In the genomic region with DNA sequence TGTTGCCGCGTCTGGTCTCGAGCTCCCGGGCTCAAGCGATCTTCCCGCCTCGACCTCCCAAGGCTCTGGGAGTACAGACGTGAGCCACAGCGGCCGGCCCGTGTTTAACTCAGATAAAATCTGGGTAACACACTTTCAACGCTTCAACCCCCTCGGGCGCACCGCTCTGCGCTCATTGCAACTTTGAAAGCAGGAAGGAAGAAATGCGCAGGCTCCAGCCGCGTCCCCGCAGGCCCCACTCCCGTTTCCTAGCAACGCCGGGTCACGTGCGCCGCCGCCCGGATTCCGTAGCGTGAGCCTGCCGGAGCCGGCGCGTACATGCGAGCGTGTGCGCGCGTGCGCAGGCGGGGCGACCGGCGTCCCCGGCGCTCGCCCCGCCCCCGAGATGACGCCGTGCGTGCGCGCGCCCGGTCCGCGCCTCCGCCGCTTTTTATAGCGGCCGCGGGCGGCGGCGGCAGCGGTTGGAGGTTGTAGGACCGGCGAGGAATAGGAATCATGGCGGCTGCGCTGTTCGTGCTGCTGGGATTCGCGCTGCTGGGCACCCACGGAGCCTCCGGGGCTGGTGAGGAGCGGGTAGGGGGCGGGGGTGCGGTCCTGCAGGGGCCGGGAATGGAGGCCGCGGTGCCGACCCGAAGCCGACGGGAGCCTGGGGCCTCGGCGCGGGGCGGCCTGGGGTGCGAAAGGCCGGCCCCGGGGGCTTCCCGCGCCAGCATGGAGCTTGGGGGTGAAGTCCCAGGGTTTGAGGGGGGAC, we compare ENCODE assay signal across 8 cellular contexts. TPM values are rescaled to one million over a fixed set of nuclear protein-coding genes. Genes with fewer than 3 reads are reported as not detected.
DNase-seq lines count a peak whose midpoint lies in the region; ATAC-seq and TF ChIP-seq lines count a peak whose summit lies in the region.

A gene (plus strand): TSS at position 457 of the 751 bp plus-strand sequence. CDS start 39 bp downstream, at position 496.

- H3K4me3 ChIP-seq in OCI-LY3 (ENCODE audit: low read length), result peak within 1 kb of the TSS; percentile 93

- H3K27ac Mint-ChIP-seq in endothelial cell (ENCODE audit: unreplicated experiment), result peak within 1 kb of the TSS; percentile 99

- H3K4me2 ChIP-seq in OCI-LY3 (ENCODE audit: low read length), result peak within 1 kb of the TSS; percentile 100

- H3K9me3 ChIP-seq in OCI-LY3 (ENCODE audit: insufficient read depth, low read length), result no peaks in the 10 kb centered on the region

- in situ Hi-C loops in Caki2 (cut with HindIII; ENCODE audit: low pct_unique_long_range_greater_than_20kb, low sequenced_read_pairs), result no loop called here

- peaks cover 5% of the 10 kb centered on the region for H3K36me3 Mint-ChIP-seq in endothelial cell (ENCODE audit: low read depth, unreplicated experiment)

- H3K27me3 Mint-ChIP-seq in endothelial cell (ENCODE audit: unreplicated experiment), result peaks cover 7% of the 10 kb centered on the region

- H4K20me1 ChIP-seq in OCI-LY3 (ENCODE audit: insufficient read depth, low read length), result peaks cover 41% of the 10 kb centered on the region

- H3K9me3 Mint-ChIP-seq in endothelial cell (ENCODE audit: unreplicated experiment), result no peaks in the 10 kb centered on the region

- no peaks in the 10 kb centered on the region for H3K27me3 ChIP-seq in OCI-LY3 (ENCODE audit: low read depth, low read length)

- H3K4me1 ChIP-seq in OCI-LY3 (ENCODE audit: low read length), result peaks cover 17% of the 10 kb centered on the region

- peak within 1 kb of the TSS; percentile 54 for H2AFZ ChIP-seq in OCI-LY3 (ENCODE audit: low read depth, low read length)

- DNase-seq in Caki2 (ENCODE audit: low read depth) (peak; percentile 91), HuH-7 (ENCODE audit: low spot score) (peak; percentile 97), endothelial cell (ENCODE audit: low spot score) (peak; percentile 99), midbrain (lab: John Stamatoyannopoulos, UW) (peak; percentile 98)
- peak; percentile 99 for DNase-seq in activated CD8-positive, alpha-beta memory T cell treated with anti-CD3 and anti-CD28 coated beads, Interleukin-2, amount 50 U/mL, for 48 hours
- peak; percentile 96 to 98 for DNase-seq in stimulated activated CD8-positive, alpha-beta memory T cell treated with anti-CD3 and anti-CD28 coated beads, Interleukin-2, amount 100 ng/mL, for 1 hour (ENCODE audit: low read depth in 2 of 2)

- H3K4me1 Mint-ChIP-seq in endothelial cell (ENCODE audit: unreplicated experiment), result peaks cover 20% of the 10 kb centered on the region

- H3K36me3 ChIP-seq in OCI-LY3 (replicated peaks; ENCODE audit: low read depth, low read length), result peaks cover 17% of the 10 kb centered on the region

- peak; percentile 73 for ATAC-seq in GM21515 (IDR thresholded peaks at IDR 0.05; ENCODE audit: unreplicated experiment)

- TF ChIP-seq CTCF in OCI-LY3 (IDR thresholded peaks at IDR 0.05; ENCODE audit: low read depth, low read length) (no peak), endothelial cell (IDR thresholded peaks at IDR 0.05; ENCODE audit: unreplicated experiment) (no peak)

- H3K79me2 ChIP-seq in OCI-LY3 (ENCODE audit: low read length), result peaks cover 49% of the 10 kb centered on the region

- peak within 1 kb of the TSS; percentile 94 for H3K27ac ChIP-seq in OCI-LY3 (ENCODE audit: low read length)

- peak within 1 kb of the TSS; percentile 95 for H3K4me3 Mint-ChIP-seq in endothelial cell (ENCODE audit: unreplicated experiment)

- peak within 1 kb of the TSS; percentile 95 for H3K9ac ChIP-seq in OCI-LY3 (ENCODE audit: low read length)

RNA-seq across cellular contexts. Expression of the gene that starts here (rescaled TPM):
- total RNA-seq in Caki2 (2014; rRNA removed; shearing (Covaris generic); ENCODE audit: low replicate concordance), result 255 and 330 TPM in 2 replicates
- 353 TPM for total RNA-seq in endothelial cell (ENCODE audit: unreplicated experiment)

Comparison
In these comparisons a context has a peak if more than half of its experiments do, and no peak if none do; other contexts are left out.
1. Peak in every context shown above with its lines: DNase-seq, ATAC-seq, H3K4me3 ChIP-seq and H3K27ac ChIP-seq.